Comparison of ENCODE assay signal across 22 cellular contexts in genomic region chr6:135372758-135373157, GRCh38.
A peak's percentile ranks its signal among the peaks of the same experiment; 100 is the strongest.
DNase-seq lines count a peak whose midpoint lies in the region; ATAC-seq and TF ChIP-seq lines count a peak whose summit lies in the region.
"Had no signal": no experiment of that assay in that cellular context is flagged by ENCODE, and none has a peak within 500 bp of the region (broad histone marks: within the 10 kb centered on the region; RNA-seq: fewer than 3 reads in every experiment).

No MANE protein-coding gene starts in this region.

- intact Hi-C loops in transverse colon (cut with DNase I; ENCODE audit: low total_unique reads) (no loop called here), uterus (cut with DNase I; ENCODE audit: low total_unique reads) (no loop called here)
- intact Hi-C loops in activated T-helper 2 cell treated with anti-CD3 and anti-CD28 coated beads, Interferon-gamma antibody, Interleukin-2, Interleukin-4, amounts not matched to agents 10 μg/mL and 5 μg/mL and 100 μg/mL, durations not matched to agents 14 hours and 24 hours and 36 hours (cut with micrococcal nuclease), result no loop called here

- in situ Hi-C loops in transverse colon (cut with MboI; ENCODE audit: low pct_ligation_motif_present in 1 of 4, low pct_unique_long_range_greater_than_20kb in 1 of 4, low sequenced_read_pairs in 3 of 4), result no loop called here

- H3K27me3 Mint-ChIP-seq in activated T-helper 2 cell treated with anti-CD3 and anti-CD28 coated beads, Interferon-gamma antibody, Interleukin-2, Interleukin-4, amounts not matched to agents 10 μg/mL and 5 μg/mL and 100 μg/mL, durations not matched to agents 14 hours and 24 hours and 36 hours (ENCODE audit: low read depth), result no peaks in the 10 kb centered on the region
- H3K27me3 Mint-ChIP-seq: activated naive CD8-positive, alpha-beta T cell treated with anti-CD3 and anti-CD28 coated beads, Interleukin-2, amount 50 U/mL, for 24 hours; progenitor cell of endocrine pancreas had no signal

- H3K4me1 Mint-ChIP-seq in activated T-helper 2 cell treated with anti-CD3 and anti-CD28 coated beads, Interferon-gamma antibody, Interleukin-2, Interleukin-4, amounts not matched to agents 10 μg/mL and 5 μg/mL and 100 μg/mL, durations not matched to agents 14 hours and 24 hours and 36 hours (ENCODE audit: low read depth), result peaks cover 2% of the 10 kb centered on the region
- H3K4me1 Mint-ChIP-seq: activated naive CD8-positive, alpha-beta T cell treated with anti-CD3 and anti-CD28 coated beads, Interleukin-2, amount 50 U/mL, for 24 hours; nephron had no signal

- H3K27me3 ChIP-seq in transverse colon, result no peaks in the 10 kb centered on the region
- no peaks in the 10 kb centered on the region for H3K27me3 ChIP-seq in uterus
- H3K27me3 ChIP-seq: left lung, stomach, upper lobe of left lung had no signal

- DNase-seq in non-pigmented ciliary epithelial cell (ENCODE audit: low read depth), result peak; percentile 41
- no peak for DNase-seq in transverse colon
- DNase-seq in activated T-helper 2 cell treated with anti-CD3 and anti-CD28 coated beads, Interferon-gamma antibody, Interleukin-2, Interleukin-4, amounts not matched to agents 10 μg/mL and 5 μg/mL and 100 μg/mL, durations not matched to agents 14 hours and 24 hours and 36 hours (ENCODE audit: low spot score), result no peak
- DNase-seq in uterus, result no peak
- DNase-seq: activated CD4-positive, alpha-beta T cell treated with anti-CD3 and anti-CD28 coated beads for 1 hour; activated naive CD8-positive, alpha-beta T cell treated with anti-CD3 and anti-CD28 coated beads, Interleukin-2, amount 50 U/mL, for 24 hours; DND-41; left lung; midbrain; NCI-H1694 treated with DMSO at 0.1 percent for 48 hours; NCI-H226; small intestine; stimulated activated CD4-positive, alpha-beta T cell treated with anti-CD3 and anti-CD28 coated beads, Interleukin-4, amount 100 ng/mL, for 1 hour; stomach; upper lobe of left lung had no signal

- H3K27ac ChIP-seq in transverse colon (no peak overlapping the region), uterus (no peak overlapping the region)
- H3K27ac ChIP-seq: left lung, stomach, upper lobe of left lung had no signal

- H3K36me3 ChIP-seq in transverse colon, result no peaks in the 10 kb centered on the region
- no peaks in the 10 kb centered on the region for H3K36me3 ChIP-seq in uterus
- H3K36me3 ChIP-seq: left lung, stomach, upper lobe of left lung had no signal

- H3K9me3 Mint-ChIP-seq in activated T-helper 2 cell treated with anti-CD3 and anti-CD28 coated beads, Interferon-gamma antibody, Interleukin-2, Interleukin-4, amounts not matched to agents 10 μg/mL and 5 μg/mL and 100 μg/mL, durations not matched to agents 14 hours and 24 hours and 36 hours, result peaks cover 27% of the 10 kb centered on the region

- TF ChIP-seq POLR2A in transverse colon (IDR thresholded peaks at IDR 0.05), result no peak
- TF ChIP-seq POLR2A in uterus (IDR thresholded peaks at IDR 0.05), result no peak

- H3K9me3 ChIP-seq in transverse colon, result peaks cover under 1 to 5% of the 10 kb centered on the region in 2 donors
- H3K9me3 ChIP-seq in uterus, result no peaks in the 10 kb centered on the region
- H3K9me3 ChIP-seq: stomach, upper lobe of left lung had no signal

- no peak overlapping the region for H3K4me3 Mint-ChIP-seq in activated T-helper 2 cell treated with anti-CD3 and anti-CD28 coated beads, Interferon-gamma antibody, Interleukin-2, Interleukin-4, amounts not matched to agents 10 μg/mL and 5 μg/mL and 100 μg/mL, durations not matched to agents 14 hours and 24 hours and 36 hours (ENCODE audit: low read depth)
- H3K4me3 Mint-ChIP-seq: activated naive CD8-positive, alpha-beta T cell treated with anti-CD3 and anti-CD28 coated beads, Interleukin-2, amount 50 U/mL, for 24 hours; nephron had no signal

- H3K4me3 ChIP-seq in transverse colon, result no peak overlapping the region
- no peak overlapping the region for H3K4me3 ChIP-seq in uterus
- H3K4me3 ChIP-seq: left lung, stomach, upper lobe of left lung had no signal

- peaks cover 69% of the 10 kb centered on the region for H3K36me3 Mint-ChIP-seq in activated T-helper 2 cell treated with anti-CD3 and anti-CD28 coated beads, Interferon-gamma antibody, Interleukin-2, Interleukin-4, amounts not matched to agents 10 μg/mL and 5 μg/mL and 100 μg/mL, durations not matched to agents 14 hours and 24 hours and 36 hours (ENCODE audit: low read depth)

- no peak overlapping the region for H3K27ac Mint-ChIP-seq in activated T-helper 2 cell treated with anti-CD3 and anti-CD28 coated beads, Interferon-gamma antibody, Interleukin-2, Interleukin-4, amounts not matched to agents 10 μg/mL and 5 μg/mL and 100 μg/mL, durations not matched to agents 14 hours and 24 hours and 36 hours
- H3K27ac Mint-ChIP-seq: activated naive CD8-positive, alpha-beta T cell treated with anti-CD3 and anti-CD28 coated beads, Interleukin-2, amount 50 U/mL, for 24 hours; nephron; progenitor cell of endocrine pancreas had no signal

- H3K4me1 ChIP-seq in transverse colon (no peaks in the 10 kb centered on the region), uterus (no peaks in the 10 kb centered on the region)
- H3K4me1 ChIP-seq: left lung, stomach, upper lobe of left lung had no signal

- no peak for TF ChIP-seq EP300 in transverse colon (IDR thresholded peaks at IDR 0.05; ENCODE audit: low read depth)

- TF ChIP-seq CTCF in transverse colon (IDR thresholded peaks at IDR 0.05) (no peak), uterus (IDR thresholded peaks at IDR 0.05) (no peak)

- 92 to 96% methylated on average over 2 of the region's 2 CpGs for WGBS in transverse colon (ENCODE audit: low coverage in 1 of 2), 2 donors

- peak; percentile 62 for ATAC-seq in GM19351 (IDR thresholded peaks at IDR 0.05; ENCODE audit: unreplicated experiment)
- ATAC-seq in HG02981 (IDR thresholded peaks at IDR 0.05; ENCODE audit: unreplicated experiment), result peak; percentile 64
- ATAC-seq in SK-N-SH treated with all-trans-retinoic acid at 6 μM for 48 hours, result peak; percentile 74
- ATAC-seq: activated naive CD8-positive, alpha-beta T cell treated with anti-CD3 and anti-CD28 coated beads, Interleukin-2, amount 50 U/mL, for 24 hours; esophagus mucosa; HepG2; left lung had no signal

TF ChIP-seq in SK-N-SH treated with all-trans-retinoic acid at 6 μM for 48 hours, 23 proteins besides CTCF, POLR2A, EP300 and RAD21 (continues in another document):
- no peak for TF ChIP-seq PATZ1 (CRISPR knock-in tag; IDR thresholded peaks at IDR 0.05; ENCODE audit: borderline replicate concordance)
- TF ChIP-seq ZNF8 (CRISPR knock-in tag; IDR thresholded peaks at IDR 0.05), result no peak
- TF ChIP-seq ZC3H10 (CRISPR knock-in tag; IDR thresholded peaks at IDR 0.05), result no peak
- TF ChIP-seq SNAI2 (CRISPR knock-in tag; IDR thresholded peaks at IDR 0.05), result no peak
- no peak for TF ChIP-seq GLIS3 (CRISPR knock-in tag; IDR thresholded peaks at IDR 0.05)
- TF ChIP-seq OSR1 (CRISPR knock-in tag; IDR thresholded peaks at IDR 0.05), result no peak
- no peak for TF ChIP-seq ZFP30 (CRISPR knock-in tag; IDR thresholded peaks at IDR 0.05)
- TF ChIP-seq, protein P1, sequence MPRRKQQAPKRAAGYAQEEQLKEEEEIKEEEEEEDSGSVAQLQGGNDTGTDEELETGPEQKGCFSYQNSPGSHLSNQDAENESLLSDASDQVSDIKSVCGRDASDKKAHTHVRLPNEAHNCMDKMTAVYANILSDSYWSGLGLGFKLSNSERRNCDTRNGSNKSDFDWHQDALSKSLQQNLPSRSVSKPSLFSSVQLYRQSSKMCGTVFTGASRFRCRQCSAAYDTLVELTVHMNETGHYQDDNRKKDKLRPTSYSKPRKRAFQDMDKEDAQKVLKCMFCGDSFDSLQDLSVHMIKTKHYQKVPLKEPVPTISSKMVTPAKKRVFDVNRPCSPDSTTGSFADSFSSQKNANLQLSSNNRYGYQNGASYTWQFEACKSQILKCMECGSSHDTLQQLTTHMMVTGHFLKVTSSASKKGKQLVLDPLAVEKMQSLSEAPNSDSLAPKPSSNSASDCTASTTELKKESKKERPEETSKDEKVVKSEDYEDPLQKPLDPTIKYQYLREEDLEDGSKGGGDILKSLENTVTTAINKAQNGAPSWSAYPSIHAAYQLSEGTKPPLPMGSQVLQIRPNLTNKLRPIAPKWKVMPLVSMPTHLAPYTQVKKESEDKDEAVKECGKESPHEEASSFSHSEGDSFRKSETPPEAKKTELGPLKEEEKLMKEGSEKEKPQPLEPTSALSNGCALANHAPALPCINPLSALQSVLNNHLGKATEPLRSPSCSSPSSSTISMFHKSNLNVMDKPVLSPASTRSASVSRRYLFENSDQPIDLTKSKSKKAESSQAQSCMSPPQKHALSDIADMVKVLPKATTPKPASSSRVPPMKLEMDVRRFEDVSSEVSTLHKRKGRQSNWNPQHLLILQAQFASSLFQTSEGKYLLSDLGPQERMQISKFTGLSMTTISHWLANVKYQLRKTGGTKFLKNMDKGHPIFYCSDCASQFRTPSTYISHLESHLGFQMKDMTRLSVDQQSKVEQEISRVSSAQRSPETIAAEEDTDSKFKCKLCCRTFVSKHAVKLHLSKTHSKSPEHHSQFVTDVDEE (CRISPR knock-in tag; IDR thresholded peaks at IDR 0.05), result no peak
- TF ChIP-seq PPARA (CRISPR knock-in tag; IDR thresholded peaks at IDR 0.05; ENCODE audit: borderline replicate concordance), result no peak
- TF ChIP-seq, protein P2, sequence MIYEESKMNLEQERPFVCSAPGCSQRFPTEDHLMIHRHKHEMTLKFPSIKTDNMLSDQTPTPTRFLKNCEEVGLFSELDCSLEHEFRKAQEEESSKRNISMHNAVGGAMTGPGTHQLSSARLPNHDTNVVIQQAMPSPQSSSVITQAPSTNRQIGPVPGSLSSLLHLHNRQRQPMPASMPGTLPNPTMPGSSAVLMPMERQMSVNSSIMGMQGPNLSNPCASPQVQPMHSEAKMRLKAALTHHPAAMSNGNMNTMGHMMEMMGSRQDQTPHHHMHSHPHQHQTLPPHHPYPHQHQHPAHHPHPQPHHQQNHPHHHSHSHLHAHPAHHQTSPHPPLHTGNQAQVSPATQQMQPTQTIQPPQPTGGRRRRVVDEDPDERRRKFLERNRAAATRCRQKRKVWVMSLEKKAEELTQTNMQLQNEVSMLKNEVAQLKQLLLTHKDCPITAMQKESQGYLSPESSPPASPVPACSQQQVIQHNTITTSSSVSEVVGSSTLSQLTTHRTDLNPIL (CRISPR knock-in tag; IDR thresholded peaks at IDR 0.05; ENCODE audit: low read depth), result no peak
